In genomic region chr1:241842565-241842964, GRCh38 we compare ENCODE assay signal across 1 cellular context.
TF ChIP-seq lines count a peak whose summit lies in the region.

No MANE protein-coding gene starts in this region.

TF ChIP-seq in IMR-90, 13 proteins besides CTCF, POLR2A, EP300 and RAD21:
- TF ChIP-seq RCOR1 (IDR thresholded peaks at IDR 0.05; ENCODE audit: insufficient replicate concordance, low read length) (no peak), ELK1 (IDR thresholded peaks at IDR 0.05; ENCODE audit: borderline replicate concordance, low read depth, low read length) (no peak), FOS (IDR thresholded peaks at IDR 0.05; ENCODE audit: low read depth, low read length) (0 out of 2 replicates have a peak, but pooled peaks have one; percentile 11), MXI1 (IDR thresholded peaks at IDR 0.05; ENCODE audit: borderline replicate concordance, low read depth, low read length) (no peak), SMC3 (IDR thresholded peaks at IDR 0.05; ENCODE audit: low read depth, low read length) (no peak)
